1 cellular context compared by ENCODE assay signal in genomic region chr14:39203659-39204606, GRCh38.
TF ChIP-seq lines count a peak whose summit lies in the region.

No MANE protein-coding gene starts in this region.

TF ChIP-seq in HepG2, 621 proteins besides CTCF, POLR2A, EP300 and RAD21 (continued from another document and continues in another):
- no peak for TF ChIP-seq GTF2F1 (IDR thresholded peaks at IDR 0.05; ENCODE audit: low read length)
- no peak for TF ChIP-seq ZNF335 (CRISPR knock-in tag; IDR thresholded peaks at IDR 0.05)
- no peak for TF ChIP-seq SUZ12 (IDR thresholded peaks at IDR 0.05; ENCODE audit: low read depth, low read length)
- peak; percentile 14 to 36; a peak in 1 of 4 replicates for TF ChIP-seq MAFK (conservative IDR thresholded peaks at IDR 0.05 in 1 of 2, IDR thresholded peaks at IDR 0.05 in 1 of 2; ENCODE audit: low read length in 2 of 2)
- no peak for TF ChIP-seq ZNF205 (CRISPR knock-in tag; IDR thresholded peaks at IDR 0.05)
- TF ChIP-seq PHF8 (CRISPR knock-in tag; IDR thresholded peaks at IDR 0.05): no peak
- no peak for TF ChIP-seq ZNF704 (CRISPR knock-in tag; IDR thresholded peaks at IDR 0.05; ENCODE audit: borderline replicate concordance)
- peak; percentile 53; the same call in 1 of the 2 replicates for TF ChIP-seq FOXP4 (CRISPR knock-in tag; IDR thresholded peaks at IDR 0.05)
- TF ChIP-seq, protein P1, sequence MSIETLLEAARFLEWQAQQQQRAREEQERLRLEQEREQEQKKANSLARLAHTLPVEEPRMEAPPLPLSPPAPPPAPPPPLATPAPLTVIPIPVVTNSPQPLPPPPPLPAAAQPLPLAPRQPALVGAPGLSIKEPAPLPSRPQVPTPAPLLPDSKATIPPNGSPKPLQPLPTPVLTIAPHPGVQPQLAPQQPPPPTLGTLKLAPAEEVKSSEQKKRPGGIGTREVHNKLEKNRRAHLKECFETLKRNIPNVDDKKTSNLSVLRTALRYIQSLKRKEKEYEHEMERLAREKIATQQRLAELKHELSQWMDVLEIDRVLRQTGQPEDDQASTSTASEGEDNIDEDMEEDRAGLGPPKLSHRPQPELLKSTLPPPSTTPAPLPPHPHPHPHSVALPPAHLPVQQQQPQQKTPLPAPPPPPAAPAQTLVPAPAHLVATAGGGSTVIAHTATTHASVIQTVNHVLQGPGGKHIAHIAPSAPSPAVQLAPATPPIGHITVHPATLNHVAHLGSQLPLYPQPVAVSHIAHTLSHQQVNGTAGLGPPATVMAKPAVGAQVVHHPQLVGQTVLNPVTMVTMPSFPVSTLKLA (IDR thresholded peaks at IDR 0.05): no peak
- no peak for TF ChIP-seq TAF15 (IDR thresholded peaks at IDR 0.05; ENCODE audit: low read depth, low read length, poor library complexity, severe bottlenecking)
- TF ChIP-seq ZNF501 (CRISPR knock-in tag; IDR thresholded peaks at IDR 0.05): no peak
- no peak for TF ChIP-seq ZNF660 (CRISPR knock-in tag; IDR thresholded peaks at IDR 0.05; ENCODE audit: borderline replicate concordance, low read depth)
- no peak for TF ChIP-seq MATR3 (CRISPR knock-in tag; IDR thresholded peaks at IDR 0.05)
- no peak for TF ChIP-seq AHDC1 (CRISPR knock-in tag; IDR thresholded peaks at IDR 0.05; ENCODE audit: borderline replicate concordance)
- TF ChIP-seq ATF4 (CRISPR knock-in tag; IDR thresholded peaks at IDR 0.05): no peak
- TF ChIP-seq SNRNP70 (IDR thresholded peaks at IDR 0.05; ENCODE audit: low read depth, low read length): no peak
- TF ChIP-seq ZNF44 (CRISPR knock-in tag; IDR thresholded peaks at IDR 0.05): no peak
- TF ChIP-seq EEA1 (CRISPR knock-in tag; IDR thresholded peaks at IDR 0.05; ENCODE audit: borderline replicate concordance): no peak
- no peak for TF ChIP-seq ZSCAN20 (CRISPR knock-in tag; IDR thresholded peaks at IDR 0.05; ENCODE audit: borderline replicate concordance)
- no peak for TF ChIP-seq AKNA (CRISPR knock-in tag; IDR thresholded peaks at IDR 0.05; ENCODE audit: borderline replicate concordance)
- no peak for TF ChIP-seq PLRG1 (conservative IDR thresholded peaks at IDR 0.05)
- TF ChIP-seq RCOR2 (CRISPR knock-in tag; IDR thresholded peaks at IDR 0.05): no peak
- TF ChIP-seq TMF1 (CRISPR knock-in tag; IDR thresholded peaks at IDR 0.05; ENCODE audit: low read depth): no peak
- TF ChIP-seq ZBTB1 (CRISPR knock-in tag; IDR thresholded peaks at IDR 0.05; ENCODE audit: borderline replicate concordance): no peak
- TF ChIP-seq ZSCAN9 (CRISPR knock-in tag; IDR thresholded peaks at IDR 0.05; ENCODE audit: borderline replicate concordance): no peak
- TF ChIP-seq, protein P2, sequence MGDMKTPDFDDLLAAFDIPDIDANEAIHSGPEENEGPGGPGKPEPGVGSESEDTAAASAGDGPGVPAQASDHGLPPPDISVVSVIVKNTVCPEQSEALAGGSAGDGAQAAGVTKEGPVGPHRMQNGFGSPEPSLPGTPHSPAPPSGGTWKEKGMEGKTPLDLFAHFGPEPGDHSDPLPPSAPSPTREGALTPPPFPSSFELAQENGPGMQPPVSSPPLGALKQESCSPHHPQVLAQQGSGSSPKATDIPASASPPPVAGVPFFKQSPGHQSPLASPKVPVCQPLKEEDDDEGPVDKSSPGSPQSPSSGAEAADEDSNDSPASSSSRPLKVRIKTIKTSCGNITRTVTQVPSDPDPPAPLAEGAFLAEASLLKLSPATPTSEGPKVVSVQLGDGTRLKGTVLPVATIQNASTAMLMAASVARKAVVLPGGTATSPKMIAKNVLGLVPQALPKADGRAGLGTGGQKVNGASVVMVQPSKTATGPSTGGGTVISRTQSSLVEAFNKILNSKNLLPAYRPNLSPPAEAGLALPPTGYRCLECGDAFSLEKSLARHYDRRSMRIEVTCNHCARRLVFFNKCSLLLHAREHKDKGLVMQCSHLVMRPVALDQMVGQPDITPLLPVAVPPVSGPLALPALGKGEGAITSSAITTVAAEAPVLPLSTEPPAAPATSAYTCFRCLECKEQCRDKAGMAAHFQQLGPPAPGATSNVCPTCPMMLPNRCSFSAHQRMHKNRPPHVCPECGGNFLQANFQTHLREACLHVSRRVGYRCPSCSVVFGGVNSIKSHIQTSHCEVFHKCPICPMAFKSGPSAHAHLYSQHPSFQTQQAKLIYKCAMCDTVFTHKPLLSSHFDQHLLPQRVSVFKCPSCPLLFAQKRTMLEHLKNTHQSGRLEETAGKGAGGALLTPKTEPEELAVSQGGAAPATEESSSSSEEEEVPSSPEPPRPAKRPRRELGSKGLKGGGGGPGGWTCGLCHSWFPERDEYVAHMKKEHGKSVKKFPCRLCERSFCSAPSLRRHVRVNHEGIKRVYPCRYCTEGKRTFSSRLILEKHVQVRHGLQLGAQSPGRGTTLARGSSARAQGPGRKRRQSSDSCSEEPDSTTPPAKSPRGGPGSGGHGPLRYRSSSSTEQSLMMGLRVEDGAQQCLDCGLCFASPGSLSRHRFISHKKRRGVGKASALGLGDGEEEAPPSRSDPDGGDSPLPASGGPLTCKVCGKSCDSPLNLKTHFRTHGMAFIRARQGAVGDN (CRISPR knock-in tag; IDR thresholded peaks at IDR 0.05): peak; percentile 46
- TF ChIP-seq LBX2 (CRISPR knock-in tag; IDR thresholded peaks at IDR 0.05; ENCODE audit: borderline replicate concordance): no peak
- TF ChIP-seq ZNF431 (CRISPR knock-in tag; IDR thresholded peaks at IDR 0.05; ENCODE audit: borderline replicate concordance, low read depth): no peak
- TF ChIP-seq REPIN1 (CRISPR knock-in tag; IDR thresholded peaks at IDR 0.05; ENCODE audit: borderline replicate concordance, low read depth): no peak
- TF ChIP-seq ZNF468 (CRISPR knock-in tag; IDR thresholded peaks at IDR 0.05): no peak
- TF ChIP-seq ZNF30 (CRISPR knock-in tag; IDR thresholded peaks at IDR 0.05): no peak
- TF ChIP-seq HDAC1 (CRISPR knock-in tag; IDR thresholded peaks at IDR 0.05): no peak
- no peak for TF ChIP-seq ZNF770 (CRISPR knock-in tag; IDR thresholded peaks at IDR 0.05)
- no peak for TF ChIP-seq ERF (CRISPR knock-in tag; IDR thresholded peaks at IDR 0.05)
- TF ChIP-seq ZFP36 (IDR thresholded peaks at IDR 0.05; ENCODE audit: borderline replicate concordance, low read depth, low read length, partially characterized antibody): peak; percentile 23
- no peak for TF ChIP-seq HOXA7 (CRISPR knock-in tag; IDR thresholded peaks at IDR 0.05)
- TF ChIP-seq ZKSCAN8 (CRISPR knock-in tag; IDR thresholded peaks at IDR 0.05; ENCODE audit: borderline replicate concordance): no peak
